14 cellular contexts compared by ENCODE assay signal in the genomic region with DNA sequence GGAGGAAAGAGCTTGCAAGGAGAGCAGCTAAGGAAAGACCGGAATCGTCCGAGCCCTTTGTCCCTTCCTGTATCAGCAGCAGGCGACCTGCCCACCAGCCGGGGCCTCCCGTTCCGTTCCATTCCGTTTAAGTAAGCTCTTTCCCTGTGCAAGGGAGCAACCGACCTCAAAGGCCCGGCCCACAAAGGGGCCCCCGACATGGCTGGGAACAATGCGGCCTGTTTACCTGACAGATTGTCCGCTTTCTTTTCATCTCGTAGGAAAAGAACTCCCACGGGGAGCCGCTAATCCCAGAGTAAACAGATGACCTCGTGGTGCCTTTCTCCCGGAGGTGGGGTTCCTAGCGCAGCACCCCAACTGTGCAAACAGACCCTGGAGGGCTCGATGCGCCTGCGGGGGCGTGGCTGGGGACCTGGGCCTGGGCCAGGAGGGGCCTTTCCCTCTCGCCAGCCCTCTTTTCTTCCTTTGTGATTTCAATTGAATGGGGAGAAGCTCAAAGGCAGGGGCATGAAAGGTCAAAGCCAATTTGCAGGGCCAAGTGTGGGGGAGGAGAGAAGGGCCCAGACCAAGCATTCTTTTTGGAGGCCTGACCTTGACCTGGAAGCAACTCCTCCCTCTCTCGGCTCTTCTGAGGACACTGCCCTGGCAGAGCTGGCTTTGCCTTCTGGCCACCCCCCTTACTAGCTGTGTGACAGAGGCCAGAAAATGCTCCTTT.
A peak's percentile ranks its signal among the peaks of the same experiment; 100 is the strongest.
DNase-seq lines count a peak whose midpoint lies in the region; ATAC-seq and TF ChIP-seq lines count a peak whose summit lies in the region.
"Had no signal": no experiment of that assay in that cellular context is flagged by ENCODE, and none has a peak within 500 bp of the region (broad histone marks: within the 10 kb centered on the region; RNA-seq: fewer than 3 reads in every experiment).

No MANE protein-coding gene starts in this region.

- H3K27me3 Mint-ChIP-seq in type B pancreatic cell = peaks cover 12% of the 10 kb centered on the region

- H3K4me3 Mint-ChIP-seq in type B pancreatic cell = peak overlapping the region; percentile 45

- no peaks in the 10 kb centered on the region for H3K9me3 Mint-ChIP-seq in type B pancreatic cell
- H3K9me3 Mint-ChIP-seq: activated T-helper 2 cell treated with anti-CD3 and anti-CD28 coated beads, Interferon-gamma antibody, Interleukin-2, Interleukin-4, amounts not matched to agents 10 μg/mL and 5 μg/mL and 100 μg/mL, durations not matched to agents 14 hours and 24 hours and 36 hours had no signal

- H3K4me1 Mint-ChIP-seq in type B pancreatic cell (ENCODE audit: unreplicated experiment) = peaks cover 12% of the 10 kb centered on the region

- H3K36me3 Mint-ChIP-seq in type B pancreatic cell = no peaks in the 10 kb centered on the region

- peak overlapping the region; percentile 62 for H3K27ac Mint-ChIP-seq in type B pancreatic cell
- H3K27ac Mint-ChIP-seq: activated T-helper 2 cell treated with anti-CD3 and anti-CD28 coated beads, Interferon-gamma antibody, Interleukin-2, Interleukin-4, amounts not matched to agents 10 μg/mL and 5 μg/mL and 100 μg/mL, durations not matched to agents 14 hours and 24 hours and 36 hours had no signal

- ATAC-seq in GM21360 (IDR thresholded peaks at IDR 0.05; ENCODE audit: unreplicated experiment) (no peak), GM18861 (IDR thresholded peaks at IDR 0.05; ENCODE audit: unreplicated experiment) (no peak)
- ATAC-seq: Panc1 had no signal

- peak; percentile 22 for DNase-seq in NCI-H1436 (lab: John Stamatoyannopoulos, UW)
- no peak for DNase-seq in NCI-H1436 treated with DMSO at 0.1 percent for 48 hours (lab: John Stamatoyannopoulos, UW)
- peak; percentile 75 for DNase-seq in NCI-H748 treated with DMSO at 0.1 percent for 48 hours (lab: John Stamatoyannopoulos, UW)
- DNase-seq in iPS-NIHi11 (ENCODE audit: low spot score) = peak; percentile 87
- DNase-seq in type B pancreatic cell (ENCODE audit: extremely low spot score, unreplicated experiment) = no peak
- no peak for DNase-seq in activated naive CD4-positive, alpha-beta T cell treated with Interleukin-2 at 50 U/mL for 16 hours
- DNase-seq: GOT3, hippocampal formation, midbrain, NCI-H1694 had no signal

- no peak for TF ChIP-seq CTCF in type B pancreatic cell (conservative IDR thresholded peaks at IDR 0.05)

Comparison
In these comparisons a context has a peak if more than half of its experiments do, and no peak if none do; other contexts are left out.
1. DNase-seq: peak in NCI-H1436 (single experiment), NCI-H748 treated with DMSO at 0.1 percent for 48 hours (single experiment) and iPS-NIHi11 (single experiment); none in NCI-H1436 treated with DMSO at 0.1 percent for 48 hours (single experiment), type B pancreatic cell (single experiment) and activated naive CD4-positive, alpha-beta T cell treated with Interleukin-2 at 50 U/mL for 16 hours (single experiment).